25 cellular contexts compared by ENCODE assay signal in the genomic region with DNA sequence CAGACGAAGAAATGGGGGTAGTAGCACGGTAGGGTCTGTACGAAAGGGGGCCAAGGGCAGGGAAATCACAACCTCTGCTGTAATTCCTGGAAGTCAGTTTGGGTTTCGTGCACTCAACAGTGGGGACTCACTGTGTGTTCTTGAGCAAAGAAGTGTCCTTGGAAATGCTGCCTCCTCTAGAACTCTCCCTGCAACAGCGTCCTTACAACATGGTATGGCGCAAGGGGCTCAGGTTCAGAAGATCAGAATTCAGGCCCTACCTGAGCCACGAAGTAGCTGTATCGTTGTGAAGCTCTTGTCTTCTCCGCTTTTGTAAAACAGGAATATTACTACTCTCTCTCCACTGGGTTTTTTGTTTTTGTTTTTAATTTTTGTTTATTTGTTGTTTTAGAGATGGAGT.
"Had no signal": no experiment of that assay in that cellular context is flagged by ENCODE, and none has a peak within 500 bp of the region (broad histone marks: within the 10 kb centered on the region; RNA-seq: fewer than 3 reads in every experiment).

No MANE protein-coding gene starts in this region.

- H2AFZ ChIP-seq: parathyroid adenoma had no signal

- H3K27me3 ChIP-seq: heart left ventricle, neutrophil, stomach, testis, thyroid gland, transverse colon, upper lobe of left lung had no signal

- H3K79me2 ChIP-seq: parathyroid adenoma had no signal

- H3K9ac ChIP-seq: parathyroid adenoma had no signal

- H3K4me1 ChIP-seq: parathyroid adenoma, psoas muscle, testis had no signal

- H3K36me3 ChIP-seq: heart left ventricle, left ventricle myocardium inferior, neutrophil, stomach, thyroid gland, transverse colon, upper lobe of left lung had no signal

- H3K27ac ChIP-seq: heart left ventricle, left ventricle myocardium inferior, neutrophil, parathyroid adenoma, psoas muscle, skin epidermis, stomach, testis, thyroid gland, transverse colon, upper lobe of left lung had no signal

- DNase-seq: heart left ventricle; hypothalamus; islet precursor cell; left ventricle myocardium inferior; naive thymus-derived CD8-positive, alpha-beta T cell; occipital lobe; psoas muscle; right cardiac atrium; stimulated activated CD4-positive, alpha-beta T cell treated with anti-CD3 and anti-CD28 coated beads, Interleukin-12 subunit alpha, Interleukin-12 subunit beta, amount 100 ng/mL, for 4 hours; stimulated activated CD4-positive, alpha-beta T cell treated with anti-CD3 and anti-CD28 coated beads, Interleukin-15, amount 100 ng/mL, for 24 hours; stimulated activated CD4-positive, alpha-beta T cell treated with anti-CD3 and anti-CD28 coated beads, Interleukin-2, amount 100 ng/mL, for 24 hours; stimulated activated CD4-positive, alpha-beta T cell treated with anti-CD3 and anti-CD28 coated beads, Interleukin-4, amount 100 ng/mL, for 1 hour; stimulated activated naive B cell treated with anti-CD40 and anti-IgM and Interleukin-4, amounts not matched to agents 10 μg/mL and 1 μg/mL and 100 μg/mL, for 72 hours; stimulated activated naive CD8-positive, alpha-beta T cell treated with anti-CD3 and anti-CD28 coated beads, Interleukin-15, Interleukin-2, amounts not matched to agents 100 U/mL and 50 U/mL, for 24 hours; stomach; testis; thyroid gland; transverse colon; upper lobe of left lung had no signal

- H3K9me3 ChIP-seq: heart left ventricle, left ventricle myocardium inferior, neutrophil, psoas muscle, stomach, testis, thyroid gland, transverse colon, upper lobe of left lung had no signal

- FAIRE-seq: urothelium cell line had no signal

- H3K4me3 ChIP-seq: heart left ventricle, left ventricle myocardium inferior, lung, psoas muscle, skin epidermis, stomach, testis, thyroid gland, transverse colon, upper lobe of left lung had no signal

- ATAC-seq: heart left ventricle; naive thymus-derived CD8-positive, alpha-beta T cell; psoas muscle; right cardiac atrium; sciatic nerve; stimulated activated naive B cell treated with anti-CD40 and anti-IgM and Interleukin-4, amounts not matched to agents 10 μg/mL and 1 μg/mL and 100 μg/mL, for 72 hours; stimulated activated naive CD8-positive, alpha-beta T cell treated with anti-CD3 and anti-CD28 coated beads, Interleukin-15, Interleukin-2, amounts not matched to agents 100 U/mL and 50 U/mL, for 24 hours had no signal
